Comparison of ENCODE assay signal across 1 cellular context in genomic region chr6:149405823-149406765, GRCh38.
TF ChIP-seq lines count a peak whose summit lies in the region.

No MANE protein-coding gene starts in this region.

TF ChIP-seq in K562, 482 proteins besides CTCF, POLR2A, EP300 and RAD21 (continued from another document and continues in another):
- TF ChIP-seq CCNT2 (IDR thresholded peaks at IDR 0.05; ENCODE audit: borderline replicate concordance, extremely low read depth, insufficient read length, low read depth, low read length): no peak
- 0 out of 2 replicates have a peak, but pooled peaks have one; percentile 13 for TF ChIP-seq E4F1 (CRISPR knock-in tag; IDR thresholded peaks at IDR 0.05; ENCODE audit: borderline replicate concordance)
- no peak for TF ChIP-seq ZNF146 (CRISPR knock-in tag; IDR thresholded peaks at IDR 0.05; ENCODE audit: unreplicated experiment)
- no peak for TF ChIP-seq TAF1 (IDR thresholded peaks at IDR 0.05; ENCODE audit: control insufficient read depth, extremely low read depth, insufficient read depth, low read length, severe bottlenecking)
- no peak for TF ChIP-seq CHCHD3 (CRISPR knock-in tag; IDR thresholded peaks at IDR 0.05)
- no peak for TF ChIP-seq MAFK (IDR thresholded peaks at IDR 0.05; ENCODE audit: low read length)
- TF ChIP-seq MCM5 (IDR thresholded peaks at IDR 0.05; ENCODE audit: low read depth): no peak
- no peak for TF ChIP-seq FOXA1 (IDR thresholded peaks at IDR 0.05; ENCODE audit: borderline replicate concordance)
- TF ChIP-seq, protein P1, sequence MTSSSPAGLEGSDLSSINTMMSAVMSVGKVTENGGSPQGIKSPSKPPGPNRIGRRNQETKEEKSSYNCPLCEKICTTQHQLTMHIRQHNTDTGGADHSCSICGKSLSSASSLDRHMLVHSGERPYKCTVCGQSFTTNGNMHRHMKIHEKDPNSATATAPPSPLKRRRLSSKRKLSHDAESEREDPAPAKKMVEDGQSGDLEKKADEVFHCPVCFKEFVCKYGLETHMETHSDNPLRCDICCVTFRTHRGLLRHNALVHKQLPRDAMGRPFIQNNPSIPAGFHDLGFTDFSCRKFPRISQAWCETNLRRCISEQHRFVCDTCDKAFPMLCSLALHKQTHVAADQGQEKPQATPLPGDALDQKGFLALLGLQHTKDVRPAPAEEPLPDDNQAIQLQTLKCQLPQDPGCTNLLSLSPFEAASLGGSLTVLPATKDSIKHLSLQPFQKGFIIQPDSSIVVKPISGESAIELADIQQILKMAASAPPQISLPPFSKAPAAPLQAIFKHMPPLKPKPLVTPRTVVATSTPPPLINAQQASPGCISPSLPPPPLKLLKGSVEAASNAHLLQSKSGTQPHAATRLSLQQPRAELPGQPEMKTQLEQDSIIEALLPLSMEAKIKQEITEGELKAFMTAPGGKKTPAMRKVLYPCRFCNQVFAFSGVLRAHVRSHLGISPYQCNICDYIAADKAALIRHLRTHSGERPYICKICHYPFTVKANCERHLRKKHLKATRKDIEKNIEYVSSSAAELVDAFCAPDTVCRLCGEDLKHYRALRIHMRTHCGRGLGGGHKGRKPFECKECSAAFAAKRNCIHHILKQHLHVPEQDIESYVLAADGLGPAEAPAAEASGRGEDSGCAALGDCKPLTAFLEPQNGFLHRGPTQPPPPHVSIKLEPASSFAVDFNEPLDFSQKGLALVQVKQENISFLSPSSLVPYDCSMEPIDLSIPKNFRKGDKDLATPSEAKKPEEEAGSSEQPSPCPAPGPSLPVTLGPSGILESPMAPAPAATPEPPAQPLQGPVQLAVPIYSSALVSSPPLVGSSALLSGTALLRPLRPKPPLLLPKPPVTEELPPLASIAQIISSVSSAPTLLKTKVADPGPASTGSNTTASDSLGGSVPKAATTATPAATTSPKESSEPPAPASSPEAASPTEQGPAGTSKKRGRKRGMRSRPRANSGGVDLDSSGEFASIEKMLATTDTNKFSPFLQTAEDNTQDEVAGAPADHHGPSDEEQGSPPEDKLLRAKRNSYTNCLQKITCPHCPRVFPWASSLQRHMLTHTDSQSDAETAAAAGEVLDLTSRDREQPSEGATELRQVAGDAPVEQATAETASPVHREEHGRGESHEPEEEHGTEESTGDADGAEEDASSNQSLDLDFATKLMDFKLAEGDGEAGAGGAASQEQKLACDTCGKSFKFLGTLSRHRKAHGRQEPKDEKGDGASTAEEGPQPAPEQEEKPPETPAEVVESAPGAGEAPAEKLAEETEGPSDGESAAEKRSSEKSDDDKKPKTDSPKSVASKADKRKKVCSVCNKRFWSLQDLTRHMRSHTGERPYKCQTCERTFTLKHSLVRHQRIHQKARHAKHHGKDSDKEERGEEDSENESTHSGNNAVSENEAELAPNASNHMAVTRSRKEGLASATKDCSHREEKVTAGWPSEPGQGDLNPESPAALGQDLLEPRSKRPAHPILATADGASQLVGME (CRISPR knock-in tag; IDR thresholded peaks at IDR 0.05): no peak
- no peak for TF ChIP-seq ZNF766 (CRISPR knock-in tag; conservative IDR thresholded peaks at IDR 0.05)
- TF ChIP-seq POLR2AphosphoS5 (IDR thresholded peaks at IDR 0.05; ENCODE audit: control insufficient read depth, insufficient read depth, low read depth, low read length): no peak
- TF ChIP-seq MAFF (IDR thresholded peaks at IDR 0.05; ENCODE audit: low read length): no peak
- TF ChIP-seq, protein P2, sequence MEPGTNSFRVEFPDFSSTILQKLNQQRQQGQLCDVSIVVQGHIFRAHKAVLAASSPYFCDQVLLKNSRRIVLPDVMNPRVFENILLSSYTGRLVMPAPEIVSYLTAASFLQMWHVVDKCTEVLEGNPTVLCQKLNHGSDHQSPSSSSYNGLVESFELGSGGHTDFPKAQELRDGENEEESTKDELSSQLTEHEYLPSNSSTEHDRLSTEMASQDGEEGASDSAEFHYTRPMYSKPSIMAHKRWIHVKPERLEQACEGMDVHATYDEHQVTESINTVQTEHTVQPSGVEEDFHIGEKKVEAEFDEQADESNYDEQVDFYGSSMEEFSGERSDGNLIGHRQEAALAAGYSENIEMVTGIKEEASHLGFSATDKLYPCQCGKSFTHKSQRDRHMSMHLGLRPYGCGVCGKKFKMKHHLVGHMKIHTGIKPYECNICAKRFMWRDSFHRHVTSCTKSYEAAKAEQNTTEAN (CRISPR knock-in tag; IDR thresholded peaks at IDR 0.05): no peak
- TF ChIP-seq CREB1 (IDR thresholded peaks at IDR 0.05): no peak
- no peak for TF ChIP-seq CREB1 (CRISPR knock-in tag; IDR thresholded peaks at IDR 0.05)
- TF ChIP-seq STAT5B (CRISPR knock-in tag; IDR thresholded peaks at IDR 0.05): no peak
- TF ChIP-seq, protein P3, sequence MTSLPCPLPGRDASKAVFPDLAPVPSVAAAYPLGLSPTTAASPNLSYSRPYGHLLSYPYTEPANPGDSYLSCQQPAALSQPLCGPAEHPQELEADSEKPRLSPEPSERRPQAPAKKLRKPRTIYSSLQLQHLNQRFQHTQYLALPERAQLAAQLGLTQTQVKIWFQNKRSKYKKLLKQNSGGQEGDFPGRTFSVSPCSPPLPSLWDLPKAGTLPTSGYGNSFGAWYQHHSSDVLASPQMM (CRISPR knock-in tag; IDR thresholded peaks at IDR 0.05): no peak
- no peak for TF ChIP-seq ASH1L (IDR thresholded peaks at IDR 0.05; ENCODE audit: borderline replicate concordance, low read depth, partially characterized antibody)
- no peak for TF ChIP-seq PHB2 (IDR thresholded peaks at IDR 0.05; ENCODE audit: low read depth)
- no peak for TF ChIP-seq STAT5A (IDR thresholded peaks at IDR 0.05; ENCODE audit: borderline replicate concordance, low read length)
- no peak for TF ChIP-seq MIER1 (IDR thresholded peaks at IDR 0.05; ENCODE audit: low read depth)
- no peak for TF ChIP-seq GABPB1 (CRISPR knock-in tag; IDR thresholded peaks at IDR 0.05)
- TF ChIP-seq ZBTB7A (IDR thresholded peaks at IDR 0.05; ENCODE audit: borderline replicate concordance, control insufficient read depth, low read depth, low read length): no peak
- TF ChIP-seq, protein P4, sequence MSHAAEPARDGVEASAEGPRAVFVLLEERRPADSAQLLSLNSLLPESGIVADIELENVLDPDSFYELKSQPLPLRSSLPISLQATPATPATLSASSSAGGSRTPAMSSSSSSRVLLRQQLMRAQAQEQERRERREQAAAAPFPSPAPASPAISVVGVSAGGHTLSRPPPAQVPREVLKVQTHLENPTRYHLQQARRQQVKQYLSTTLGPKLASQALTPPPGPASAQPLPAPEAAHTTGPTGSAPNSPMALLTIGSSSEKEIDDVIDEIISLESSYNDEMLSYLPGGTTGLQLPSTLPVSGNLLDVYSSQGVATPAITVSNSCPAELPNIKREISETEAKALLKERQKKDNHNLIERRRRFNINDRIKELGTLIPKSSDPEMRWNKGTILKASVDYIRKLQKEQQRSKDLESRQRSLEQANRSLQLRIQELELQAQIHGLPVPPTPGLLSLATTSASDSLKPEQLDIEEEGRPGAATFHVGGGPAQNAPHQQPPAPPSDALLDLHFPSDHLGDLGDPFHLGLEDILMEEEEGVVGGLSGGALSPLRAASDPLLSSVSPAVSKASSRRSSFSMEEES (CRISPR knock-in tag; IDR thresholded peaks at IDR 0.05): no peak
- TF ChIP-seq, protein P5, sequence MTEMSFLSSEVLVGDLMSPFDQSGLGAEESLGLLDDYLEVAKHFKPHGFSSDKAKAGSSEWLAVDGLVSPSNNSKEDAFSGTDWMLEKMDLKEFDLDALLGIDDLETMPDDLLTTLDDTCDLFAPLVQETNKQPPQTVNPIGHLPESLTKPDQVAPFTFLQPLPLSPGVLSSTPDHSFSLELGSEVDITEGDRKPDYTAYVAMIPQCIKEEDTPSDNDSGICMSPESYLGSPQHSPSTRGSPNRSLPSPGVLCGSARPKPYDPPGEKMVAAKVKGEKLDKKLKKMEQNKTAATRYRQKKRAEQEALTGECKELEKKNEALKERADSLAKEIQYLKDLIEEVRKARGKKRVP (CRISPR knock-in tag; IDR thresholded peaks at IDR 0.05): peak; percentile 81
- no peak for TF ChIP-seq PHF8 (IDR thresholded peaks at IDR 0.05; ENCODE audit: borderline replicate concordance, low read length)
- TF ChIP-seq XRCC4 (IDR thresholded peaks at IDR 0.05; ENCODE audit: extremely low read depth, insufficient read depth, insufficient read length): no peak
- TF ChIP-seq MBD2 (IDR thresholded peaks at IDR 0.05; ENCODE audit: borderline replicate concordance, low read depth): no peak
- no peak for TF ChIP-seq RUNX1 (IDR thresholded peaks at IDR 0.05; ENCODE audit: low read depth)
- TF ChIP-seq MCM2 (IDR thresholded peaks at IDR 0.05; ENCODE audit: low read depth): no peak
- TF ChIP-seq RB1 (IDR thresholded peaks at IDR 0.05; ENCODE audit: low read depth): no peak
- no peak for TF ChIP-seq SREBF2 (CRISPR knock-in tag; IDR thresholded peaks at IDR 0.05)
- TF ChIP-seq KLF16 (IDR thresholded peaks at IDR 0.05): no peak
- TF ChIP-seq, protein P6, sequence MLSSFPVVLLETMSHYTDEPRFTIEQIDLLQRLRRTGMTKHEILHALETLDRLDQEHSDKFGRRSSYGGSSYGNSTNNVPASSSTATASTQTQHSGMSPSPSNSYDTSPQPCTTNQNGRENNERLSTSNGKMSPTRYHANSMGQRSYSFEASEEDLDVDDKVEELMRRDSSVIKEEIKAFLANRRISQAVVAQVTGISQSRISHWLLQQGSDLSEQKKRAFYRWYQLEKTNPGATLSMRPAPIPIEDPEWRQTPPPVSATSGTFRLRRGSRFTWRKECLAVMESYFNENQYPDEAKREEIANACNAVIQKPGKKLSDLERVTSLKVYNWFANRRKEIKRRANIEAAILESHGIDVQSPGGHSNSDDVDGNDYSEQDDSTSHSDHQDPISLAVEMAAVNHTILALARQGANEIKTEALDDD (IDR thresholded peaks at IDR 0.05): no peak
- TF ChIP-seq NFIX (CRISPR knock-in tag; IDR thresholded peaks at IDR 0.05; ENCODE audit: low read depth): no peak
- TF ChIP-seq E2F3 (CRISPR knock-in tag; IDR thresholded peaks at IDR 0.05): no peak
- peak; percentile 73 for TF ChIP-seq POLR2H (tag; IDR thresholded peaks at IDR 0.05; ENCODE audit: low read depth)
- peak; percentile 34; the same call in 1 of the 2 replicates for TF ChIP-seq ZNF384 (IDR thresholded peaks at IDR 0.05; ENCODE audit: low read depth, low read length)
- no peak for TF ChIP-seq XRCC3 (IDR thresholded peaks at IDR 0.05)
- no peak for TF ChIP-seq BACH1 (tag; IDR thresholded peaks at IDR 0.05)
- TF ChIP-seq ZNF445 (CRISPR knock-in tag; IDR thresholded peaks at IDR 0.05; ENCODE audit: low read depth): no peak
- no peak for TF ChIP-seq ZSCAN29 (IDR thresholded peaks at IDR 0.05)
- TF ChIP-seq HDAC6 (IDR thresholded peaks at IDR 0.05; ENCODE audit: low read depth, low read length): no peak
- TF ChIP-seq, protein P7, sequence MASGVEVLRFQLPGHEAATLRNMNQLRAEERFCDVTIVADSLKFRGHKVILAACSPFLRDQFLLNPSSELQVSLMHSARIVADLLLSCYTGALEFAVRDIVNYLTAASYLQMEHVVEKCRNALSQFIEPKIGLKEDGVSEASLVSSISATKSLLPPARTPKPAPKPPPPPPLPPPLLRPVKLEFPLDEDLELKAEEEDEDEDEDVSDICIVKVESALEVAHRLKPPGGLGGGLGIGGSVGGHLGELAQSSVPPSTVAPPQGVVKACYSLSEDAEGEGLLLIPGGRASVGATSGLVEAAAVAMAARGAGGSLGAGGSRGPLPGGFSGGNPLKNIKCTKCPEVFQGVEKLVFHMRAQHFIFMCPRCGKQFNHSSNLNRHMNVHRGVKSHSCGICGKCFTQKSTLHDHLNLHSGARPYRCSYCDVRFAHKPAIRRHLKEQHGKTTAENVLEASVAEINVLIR (CRISPR knock-in tag; IDR thresholded peaks at IDR 0.05): no peak
- TF ChIP-seq, protein P8, sequence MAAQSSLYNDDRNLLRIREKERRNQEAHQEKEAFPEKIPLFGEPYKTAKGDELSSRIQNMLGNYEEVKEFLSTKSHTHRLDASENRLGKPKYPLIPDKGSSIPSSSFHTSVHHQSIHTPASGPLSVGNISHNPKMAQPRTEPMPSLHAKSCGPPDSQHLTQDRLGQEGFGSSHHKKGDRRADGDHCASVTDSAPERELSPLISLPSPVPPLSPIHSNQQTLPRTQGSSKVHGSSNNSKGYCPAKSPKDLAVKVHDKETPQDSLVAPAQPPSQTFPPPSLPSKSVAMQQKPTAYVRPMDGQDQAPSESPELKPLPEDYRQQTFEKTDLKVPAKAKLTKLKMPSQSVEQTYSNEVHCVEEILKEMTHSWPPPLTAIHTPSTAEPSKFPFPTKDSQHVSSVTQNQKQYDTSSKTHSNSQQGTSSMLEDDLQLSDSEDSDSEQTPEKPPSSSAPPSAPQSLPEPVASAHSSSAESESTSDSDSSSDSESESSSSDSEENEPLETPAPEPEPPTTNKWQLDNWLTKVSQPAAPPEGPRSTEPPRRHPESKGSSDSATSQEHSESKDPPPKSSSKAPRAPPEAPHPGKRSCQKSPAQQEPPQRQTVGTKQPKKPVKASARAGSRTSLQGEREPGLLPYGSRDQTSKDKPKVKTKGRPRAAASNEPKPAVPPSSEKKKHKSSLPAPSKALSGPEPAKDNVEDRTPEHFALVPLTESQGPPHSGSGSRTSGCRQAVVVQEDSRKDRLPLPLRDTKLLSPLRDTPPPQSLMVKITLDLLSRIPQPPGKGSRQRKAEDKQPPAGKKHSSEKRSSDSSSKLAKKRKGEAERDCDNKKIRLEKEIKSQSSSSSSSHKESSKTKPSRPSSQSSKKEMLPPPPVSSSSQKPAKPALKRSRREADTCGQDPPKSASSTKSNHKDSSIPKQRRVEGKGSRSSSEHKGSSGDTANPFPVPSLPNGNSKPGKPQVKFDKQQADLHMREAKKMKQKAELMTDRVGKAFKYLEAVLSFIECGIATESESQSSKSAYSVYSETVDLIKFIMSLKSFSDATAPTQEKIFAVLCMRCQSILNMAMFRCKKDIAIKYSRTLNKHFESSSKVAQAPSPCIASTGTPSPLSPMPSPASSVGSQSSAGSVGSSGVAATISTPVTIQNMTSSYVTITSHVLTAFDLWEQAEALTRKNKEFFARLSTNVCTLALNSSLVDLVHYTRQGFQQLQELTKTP (IDR thresholded peaks at IDR 0.05; ENCODE audit: low read depth in 1 of 2, partially characterized antibody in 2 of 2): no peak
- no peak for TF ChIP-seq ZKSCAN1 (IDR thresholded peaks at IDR 0.05; ENCODE audit: low read depth, low read length)
- no peak for TF ChIP-seq ZNF695 (CRISPR knock-in tag; IDR thresholded peaks at IDR 0.05)
